8 cellular contexts compared by ENCODE assay signal in genomic region chr20:407953-408842, GRCh38. TPM values are rescaled to one million over a fixed set of nuclear protein-coding genes. Genes with fewer than 3 reads are reported as not detected.
DNase-seq lines count a peak whose midpoint lies in the region; ATAC-seq and TF ChIP-seq lines count a peak whose summit lies in the region.

RBCK1 (plus strand) TSS chr20:408299; CDS start chr20:408758, 459 bp downstream.

- H3K27ac Mint-ChIP-seq in mesothelial cell of epicardium = peak within 1 kb of the TSS; percentile 94

- no peak for TF ChIP-seq CTCF in mesothelial cell of epicardium (IDR thresholded peaks at IDR 0.05; ENCODE audit: unreplicated experiment)

- peaks cover 27% of the 10 kb centered on the region for H3K36me3 Mint-ChIP-seq in mesothelial cell of epicardium

- in situ Hi-C loops in endometrial microvascular endothelial cells (cut with HindIII; ENCODE audit: inconsistent ontology term, low pct_unique_long_range_greater_than_20kb, low sequenced_read_pairs) = no loop called here

- peaks cover 24% of the 10 kb centered on the region for H3K4me1 Mint-ChIP-seq in mesothelial cell of epicardium

- H3K9me3 Mint-ChIP-seq in mesothelial cell of epicardium = peaks cover 25% of the 10 kb centered on the region

- H3K27me3 Mint-ChIP-seq in mesothelial cell of epicardium (ENCODE audit: low read depth) = no peaks in the 10 kb centered on the region

- peak; percentile 85 for DNase-seq in COLO668 (lab: John Stamatoyannopoulos, UW; ENCODE audit: unreplicated experiment)
- DNase-seq in HS-27A (ENCODE audit: low read depth) = peak; percentile 53
- DNase-seq in NOMO-1 treated with dmso at 0.1 percent for 144 hours (lab: John Stamatoyannopoulos, UW; ENCODE audit: unreplicated experiment) = peak; percentile 78
- peak; percentile 63 for DNase-seq in activated CD8-positive, alpha-beta memory T cell treated with anti-CD3 and anti-CD28 coated beads, Interleukin-2, amount 50 U/mL, for 1 hour (ENCODE audit: extremely low read depth)
- DNase-seq in mesothelial cell of epicardium (ENCODE audit: low spot score in 2 of 2, unreplicated experiment in 2 of 2) = peak; percentile 77 to 89
- DNase-seq in stimulated activated CD8-positive, alpha-beta memory T cell treated with anti-CD3 and anti-CD28 coated beads, Interleukin-15, amount 100 ng/mL, for 4 hours (ENCODE audit: low read depth in 2 of 2) = peak; percentile 75 to 78

- H3K4me3 Mint-ChIP-seq in mesothelial cell of epicardium = peak within 1 kb of the TSS; percentile 83

- peak; percentile 20 for ATAC-seq in GM19468 (IDR thresholded peaks at IDR 0.05; ENCODE audit: extremely low read depth, unreplicated experiment)

RNA-seq across cellular contexts. Expression of gene RBCK1, which starts in this region (rescaled TPM):
- total RNA-seq in endometrial microvascular endothelial cells (ENCODE audit: inconsistent ontology term) (104 TPM), mesothelial cell of epicardium (108 to 111 TPM (median 108 TPM) in 3 replicates)

Comparison
In these comparisons a context has a peak if more than half of its experiments do, and no peak if none do; other contexts are left out.
1. Peak in every context shown above with its lines: DNase-seq and ATAC-seq.